In the genomic region with DNA sequence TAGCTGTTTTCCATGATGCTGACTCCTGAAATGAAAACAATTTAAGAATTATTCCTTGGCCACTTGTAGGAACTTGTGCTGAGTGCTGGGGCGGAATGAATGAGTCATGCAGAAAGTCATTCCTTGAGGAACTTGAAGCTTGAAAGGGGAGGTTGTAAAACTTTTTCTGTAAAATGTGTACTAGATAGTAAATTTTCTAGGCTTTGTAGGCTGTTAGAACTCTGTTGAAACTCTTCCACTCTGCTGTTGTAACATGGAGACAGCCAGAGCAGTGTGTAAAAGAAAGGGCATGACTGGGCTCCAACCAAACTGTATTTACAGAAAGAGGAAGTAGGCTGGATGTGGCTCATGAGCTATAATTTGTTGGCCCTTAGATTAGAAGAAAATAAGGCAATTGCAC, we compare ENCODE assay signal across 8 cellular contexts. TPM values are rescaled to one million over a fixed set of nuclear protein-coding genes. Genes with fewer than 3 reads are reported as not detected.
A peak's percentile ranks its signal among the peaks of the same experiment; 100 is the strongest.
DNase-seq lines count a peak whose midpoint lies in the region; TF ChIP-seq lines count a peak whose summit lies in the region.

No MANE protein-coding gene starts in this region.

- no peaks in the 10 kb centered on the region for H3K9me3 Mint-ChIP-seq in activated T-helper 1 cell treated with anti-CD3 and anti-CD28 coated beads, Interleukin-12 subunit alpha, Interleukin-12 subunit beta, Interleukin-2, Interleukin-4 antibody, amounts not matched to agents 30 ng/mL and 10 ng/mL and 1 ng/mL, durations not matched to agents 14 hours and 24 hours and 36 hours
- peaks cover 0 to 3% (median 0%) of the 10 kb centered on the region in 6 donors for H3K9me3 Mint-ChIP-seq in immature natural killer cell

- H3K36me3 ChIP-seq in prostate gland, result no peaks in the 10 kb centered on the region

- H3K27me3 Mint-ChIP-seq in activated T-helper 1 cell treated with anti-CD3 and anti-CD28 coated beads, Interleukin-12 subunit alpha, Interleukin-12 subunit beta, Interleukin-2, Interleukin-4 antibody, amounts not matched to agents 30 ng/mL and 10 ng/mL and 1 ng/mL, durations not matched to agents 14 hours and 24 hours and 36 hours (ENCODE audit: insufficient read depth), result peaks cover 2% of the 10 kb centered on the region
- H3K27me3 Mint-ChIP-seq in immature natural killer cell (ENCODE audit: low read depth in 3 of 3), result peaks cover 0 to 4% (median 3%) of the 10 kb centered on the region in 3 donors

- TF ChIP-seq POLR2A in prostate gland (IDR thresholded peaks at IDR 0.05), result no peak

- H3K36me3 Mint-ChIP-seq in activated T-helper 1 cell treated with anti-CD3 and anti-CD28 coated beads, Interleukin-12 subunit alpha, Interleukin-12 subunit beta, Interleukin-2, Interleukin-4 antibody, amounts not matched to agents 30 ng/mL and 10 ng/mL and 1 ng/mL, durations not matched to agents 14 hours and 24 hours and 36 hours (ENCODE audit: low read depth), result no peaks in the 10 kb centered on the region
- no peaks in the 10 kb centered on the region for H3K36me3 Mint-ChIP-seq in immature natural killer cell

- H3K27me3 ChIP-seq in AG04450 (ENCODE audit: control insufficient read depth, insufficient read depth, low read length) (no peaks in the 10 kb centered on the region), prostate gland (replicated peaks; ENCODE audit: insufficient read depth) (no peaks in the 10 kb centered on the region)

- in situ Hi-C loops in G401 (cut with HindIII; ENCODE audit: low sequenced_read_pairs), result no loop called here

- no peaks in the 10 kb centered on the region for H3K4me1 ChIP-seq in prostate gland (replicated peaks)

- H3K4me3 Mint-ChIP-seq in activated T-helper 1 cell treated with anti-CD3 and anti-CD28 coated beads, Interleukin-12 subunit alpha, Interleukin-12 subunit beta, Interleukin-2, Interleukin-4 antibody, amounts not matched to agents 30 ng/mL and 10 ng/mL and 1 ng/mL, durations not matched to agents 14 hours and 24 hours and 36 hours, result no peak overlapping the region
- H3K4me3 Mint-ChIP-seq in immature natural killer cell, result no peak overlapping the region

- H3K27ac ChIP-seq in AG04450 (ENCODE audit: low read depth, low read length) (peak overlapping the region; percentile 75), prostate gland (no peak overlapping the region)

- no peak for TF ChIP-seq CTCF in AG04450 (IDR thresholded peaks at IDR 0.05; ENCODE audit: low read depth, low read length)
- no peak for TF ChIP-seq CTCF in fibroblast of pulmonary artery (IDR thresholded peaks at IDR 0.05; ENCODE audit: low read length, missing control alignments)
- no peak for TF ChIP-seq CTCF in prostate gland (IDR thresholded peaks at IDR 0.05)

- H3K27ac Mint-ChIP-seq in activated T-helper 1 cell treated with anti-CD3 and anti-CD28 coated beads, Interleukin-12 subunit alpha, Interleukin-12 subunit beta, Interleukin-2, Interleukin-4 antibody, amounts not matched to agents 30 ng/mL and 10 ng/mL and 1 ng/mL, durations not matched to agents 14 hours and 24 hours and 36 hours, result no peak overlapping the region
- no peak overlapping the region for H3K27ac Mint-ChIP-seq in immature natural killer cell

- intact Hi-C loops in prostate gland (cut with DNase I), result no loop called here
- intact Hi-C loops in activated T-helper 1 cell treated with anti-CD3 and anti-CD28 coated beads, Interleukin-12 subunit alpha, Interleukin-12 subunit beta, Interleukin-2, Interleukin-4 antibody, amounts not matched to agents 30 ng/mL and 10 ng/mL and 1 ng/mL, durations not matched to agents 14 hours and 24 hours and 36 hours (cut with micrococcal nuclease), result no loop called here

- H3K9me3 ChIP-seq in AG04450 (ENCODE audit: control insufficient read depth, insufficient read depth, low read length) (no peaks in the 10 kb centered on the region), prostate gland (no peaks in the 10 kb centered on the region)

- CTCF ChIA-PET in AG04450 (lab: Charles Lee), result interaction anchor here (0.9 to 1.7 kb wide), 4 partner anchors 114 to 327 kb away, joined by 3 to 6 read pairs (median 4); no protein-coding TSS in a partner anchor

- no peak overlapping the region for H3K4me3 ChIP-seq in AG04450 (ENCODE audit: low read depth, low read length)
- H3K4me3 ChIP-seq in fibroblast of pulmonary artery (replicated peaks; ENCODE audit: low read depth, low read length), result no peak overlapping the region
- no peak overlapping the region for H3K4me3 ChIP-seq in prostate gland

- DNase-seq in AG04450 (ENCODE audit: low read depth, low spot score), result peak; percentile 72
- DNase-seq in H4 (ENCODE audit: low spot score), result peak; percentile 79
- peak; percentile 98 for DNase-seq in SIG-M5 (lab: John Stamatoyannopoulos, UW)
- peak; percentile 95 for DNase-seq in fibroblast of pulmonary artery (ENCODE audit: low read depth)
- peak; percentile 38 for DNase-seq in prostate gland (ENCODE audit: low spot score)
- DNase-seq in activated T-helper 1 cell treated with anti-CD3 and anti-CD28 coated beads, Interleukin-12 subunit alpha, Interleukin-12 subunit beta, Interleukin-2, Interleukin-4 antibody, amounts not matched to agents 30 ng/mL and 10 ng/mL and 1 ng/mL, durations not matched to agents 14 hours and 24 hours and 36 hours (ENCODE audit: low spot score), result no peak
- DNase-seq in G401 (ENCODE audit: low spot score), result no peak
- DNase-seq in immature natural killer cell, result no peak

- POLR2A ChIA-PET in AG04450 (lab: Yijun Ruan, JAX), result no interaction called here

- 14% methylated on average over 1 of the region's 1 CpG for WGBS in prostate gland

- no peaks in the 10 kb centered on the region for H3K4me1 Mint-ChIP-seq in activated T-helper 1 cell treated with anti-CD3 and anti-CD28 coated beads, Interleukin-12 subunit alpha, Interleukin-12 subunit beta, Interleukin-2, Interleukin-4 antibody, amounts not matched to agents 30 ng/mL and 10 ng/mL and 1 ng/mL, durations not matched to agents 14 hours and 24 hours and 36 hours (ENCODE audit: low read depth)
- H3K4me1 Mint-ChIP-seq in immature natural killer cell, result no peaks in the 10 kb centered on the region

RNA-seq across cellular contexts. Expression of gene ABCA8, which starts 46.1 kb away (rescaled TPM):
- polyA plus RNA-seq in AG04450 (2011; rRNA removed) (9.7 and 13.8 TPM in 2 replicates), immature natural killer cell (not detected)
- polyA minus RNA-seq in AG04450 (2011; rRNA and poly(A)+ RNA removed), result 6.1 and 11.3 TPM in 2 replicates
- not detected in 2 replicates for total RNA-seq in H4 (2014; rRNA removed; shearing (Covaris generic))
- total RNA-seq in prostate gland, result 100 to 1,000 TPM in 1 of 2 donors, 1 to 10 TPM in 1; 7.8 to 111 TPM
- total RNA-seq in activated T-helper 1 cell treated with anti-CD3 and anti-CD28 coated beads, Interleukin-12 subunit alpha, Interleukin-12 subunit beta, Interleukin-2, Interleukin-4 antibody, amounts not matched to agents 30 ng/mL and 10 ng/mL and 1 ng/mL, durations not matched to agents 14 hours and 24 hours and 36 hours, result not detected in 2 replicates
- not detected in 2 replicates for total RNA-seq in G401 (2014; rRNA removed; shearing (Covaris generic))

Comparison
In these comparisons a context has a peak if more than half of its experiments do, and no peak if none do; other contexts are left out.
1. DNase-seq: peak in AG04450 (single experiment), H4 (single experiment), SIG-M5 (single experiment), fibroblast of pulmonary artery (single experiment) and prostate gland (single experiment); none in activated T-helper 1 cell treated with anti-CD3 and anti-CD28 coated beads, Interleukin-12 subunit alpha, Interleukin-12 subunit beta, Interleukin-2, Interleukin-4 antibody, amounts not matched to agents 30 ng/mL and 10 ng/mL and 1 ng/mL, durations not matched to agents 14 hours and 24 hours and 36 hours (single experiment), G401 (single experiment) and immature natural killer cell (0 of 3).